Comparison of ENCODE assay signal across 10 cellular contexts in genomic region chr3:157543491-157544035, GRCh38. TPM values are rescaled to one million over a fixed set of nuclear protein-coding genes. Genes with fewer than 3 reads are reported as not detected.
A peak's percentile ranks its signal among the peaks of the same experiment; 100 is the strongest.
DNase-seq lines count a peak whose midpoint lies in the region; ATAC-seq and TF ChIP-seq lines count a peak whose summit lies in the region.
"Had no signal": no experiment of that assay in that cellular context is flagged by ENCODE, and none has a peak within 500 bp of the region (broad histone marks: within the 10 kb centered on the region; RNA-seq: fewer than 3 reads in every experiment).

No MANE protein-coding gene starts in this region.

- CTCF ChIA-PET in CD4-positive, alpha-beta memory T cell (lab: Charles Lee; ENCODE audit: partially characterized antibody), result interaction anchor here (0.6 kb wide), 1 partner anchor 35 kb away, joined by 3 read pairs; no protein-coding TSS in a partner anchor

- no peaks in the 10 kb centered on the region for H3K36me3 Mint-ChIP-seq in CD4-positive, alpha-beta memory T cell

- H3K27me3 Mint-ChIP-seq in CD4-positive, alpha-beta memory T cell, result peaks cover 14 to 17% of the 10 kb centered on the region in 2 donors

- no peak for TF ChIP-seq CTCF in fibroblast of lung (conservative IDR thresholded peaks at IDR 0.05 in 1 of 2, IDR thresholded peaks at IDR 0.05 in 1 of 2; ENCODE audit: low read depth in 1 of 2, low read length in 2 of 2)

- in situ Hi-C loops in SK-MEL-5 (cut with HindIII; ENCODE audit: low pct_unique_long_range_greater_than_20kb, low sequenced_read_pairs), result no loop called here

- H3K9me3 ChIP-seq in fibroblast of lung (ENCODE audit: control insufficient read depth, insufficient read depth, low read depth, low read length) (no peaks in the 10 kb centered on the region), muscle layer of duodenum (ENCODE audit: control insufficient read depth in 1 of 2, low read length in 2 of 2) (peaks cover 4 to 6% of the 10 kb centered on the region in 2 donors)
- no peaks in the 10 kb centered on the region for H3K9me3 ChIP-seq in CD4-positive, alpha-beta memory T cell (ENCODE audit: control insufficient read depth in 1 of 2, low read length in 2 of 2)

- ATAC-seq in GM19023 (IDR thresholded peaks at IDR 0.05; ENCODE audit: unreplicated experiment), result no peak

- H3K79me2 ChIP-seq in fibroblast of lung (ENCODE audit: control insufficient read depth, insufficient read depth, low read length), result no peaks in the 10 kb centered on the region

- DNase-seq in SK-MEL-5 (ENCODE audit: low read depth, low spot score), result peak; percentile 6
- DNase-seq in fibroblast of lung (ENCODE audit: low read depth in 2 of 2), result no peak
- DNase-seq in CD4-positive, alpha-beta memory T cell, result no peak
- no peak for DNase-seq in activated CD4-positive, alpha-beta T cell treated with anti-CD3 and anti-CD28 coated beads for 1 hour
- DNase-seq: activated naive CD4-positive, alpha-beta T cell treated with Interleukin-2 at 50 U/mL for 16 hours; NCI-H345 had no signal

- peak overlapping the region; percentile 75 for H3K4me2 ChIP-seq in fibroblast of lung (ENCODE audit: extremely low read depth, insufficient read depth, low read length)

- H3K27me3 ChIP-seq in fibroblast of lung (ENCODE audit: control insufficient read depth, insufficient read depth, low read length) (peaks cover 3% of the 10 kb centered on the region), muscle layer of duodenum (ENCODE audit: low read depth, low read length) (no peaks in the 10 kb centered on the region)
- no peaks in the 10 kb centered on the region for H3K27me3 ChIP-seq in CD4-positive, alpha-beta memory T cell (ENCODE audit: insufficient read depth, low read length)

- intact Hi-C loops in CD4-positive, alpha-beta memory T cell (cut with micrococcal nuclease), result no loop called here

- no peaks in the 10 kb centered on the region for H4K20me1 ChIP-seq in fibroblast of lung (ENCODE audit: control insufficient read depth, extremely low read depth, insufficient read depth, low read length)

- H3K36me3 ChIP-seq in fibroblast of lung (ENCODE audit: control insufficient read depth, insufficient read depth, low read length) (no peaks in the 10 kb centered on the region), muscle layer of duodenum (ENCODE audit: control insufficient read depth in 1 of 2, insufficient read depth in 2 of 2, low read length in 2 of 2) (no peaks in the 10 kb centered on the region), urinary bladder (ENCODE audit: insufficient read depth) (no peaks in the 10 kb centered on the region)
- no peaks in the 10 kb centered on the region for H3K36me3 ChIP-seq in CD4-positive, alpha-beta memory T cell (ENCODE audit: insufficient read depth, low read length)

- H3K9ac ChIP-seq in fibroblast of lung (ENCODE audit: insufficient read depth, low read length), result no peak overlapping the region

- H3K27ac ChIP-seq in fibroblast of lung (ENCODE audit: insufficient read depth, low read length) (no peak overlapping the region), muscle layer of duodenum (ENCODE audit: low read length) (no peak overlapping the region), urinary bladder (ENCODE audit: low read depth) (no peak overlapping the region)
- H3K27ac ChIP-seq in CD4-positive, alpha-beta memory T cell (ENCODE audit: low read depth, low read length), result no peak overlapping the region

- H3K4me3 Mint-ChIP-seq in CD4-positive, alpha-beta memory T cell, result no peak overlapping the region

- H3K9me3 Mint-ChIP-seq in CD4-positive, alpha-beta memory T cell, result peaks cover 0 to 12% (median 5%) of the 10 kb centered on the region in 8 donors

- POLR2A ChIA-PET in CD4-positive, alpha-beta memory T cell (lab: Charles Lee; ENCODE audit: partially characterized antibody), result no interaction called here

- no peak overlapping the region for H3K27ac Mint-ChIP-seq in CD4-positive, alpha-beta memory T cell

- WGBS in urinary bladder, result 69% methylated on average over 14 of the region's 14 CpGs

- H2AFZ ChIP-seq in fibroblast of lung (ENCODE audit: low read length), result no peak overlapping the region

- H3K4me1 Mint-ChIP-seq in CD4-positive, alpha-beta memory T cell, result no peaks in the 10 kb centered on the region

- H3K4me3 ChIP-seq in fibroblast of lung (replicated peaks in 1 of 4; ENCODE audit: control extremely low read depth in 1 of 4, insufficient read depth in 1 of 4, low read depth in 3 of 4, low read length in 4 of 4) (peak overlapping the region; percentile 16 to 64 (median 44)), muscle layer of duodenum (ENCODE audit: low read depth in 1 of 2, low read length in 2 of 2) (peak overlapping the region; percentile 45 to 55), urinary bladder (ENCODE audit: low read depth, low read length) (peak overlapping the region; percentile 10)
- no peak overlapping the region for H3K4me3 ChIP-seq in CD4-positive, alpha-beta memory T cell (ENCODE audit: low read length in 2 of 2)

- peaks cover 3% of the 10 kb centered on the region for H3K4me1 ChIP-seq in fibroblast of lung (ENCODE audit: control insufficient read depth, extremely low read depth, insufficient read depth, low read length)
- no peaks in the 10 kb centered on the region for H3K4me1 ChIP-seq in muscle layer of duodenum (ENCODE audit: control insufficient read depth in 1 of 2, insufficient read depth in 2 of 2, low read length in 2 of 2)
- no peaks in the 10 kb centered on the region for H3K4me1 ChIP-seq in urinary bladder (ENCODE audit: insufficient read depth)
- no peaks in the 10 kb centered on the region for H3K4me1 ChIP-seq in CD4-positive, alpha-beta memory T cell (ENCODE audit: insufficient read depth, low read length)

RNA-seq across cellular contexts. Expression of gene VEPH1, which starts 40.3 kb away (rescaled TPM):
- 42.3 and 51.9 TPM in 2 replicates for total RNA-seq in SK-MEL-5 (2014; rRNA removed; shearing (Covaris generic))
- 9.6 and 14.6 TPM in 2 replicates for polyA plus RNA-seq in SK-MEL-5 (2015; cell fraction: cytosol; rRNA removed)
- polyA plus RNA-seq in SK-MEL-5 (2015; cell fraction: nucleus; rRNA removed), result 7.9 and 30.2 TPM in 2 replicates
- total RNA-seq in fibroblast of lung (21.1 and 34.7 TPM in 2 replicates), urinary bladder (0.74 TPM)
- polyA plus RNA-seq in fibroblast of lung (13.1 and 16.6 TPM in 2 replicates), urinary bladder (0.37 TPM)
- 10.2 and 10.6 TPM in 2 replicates for polyA plus RNA-seq in fibroblast of lung (2012)
- 1.7 and 21.2 TPM in 2 replicates for polyA minus RNA-seq in fibroblast of lung (ENCODE audit: low replicate concordance)
- total RNA-seq in CD4-positive, alpha-beta memory T cell, result not detected
- polyA plus RNA-seq in CD4-positive, alpha-beta memory T cell, result not detected
- total RNA-seq: HT-29 had no signal

Comparison
In these comparisons a context has a peak if more than half of its experiments do, and no peak if none do; other contexts are left out.
1. H3K4me3 ChIP-seq: peak in fibroblast of lung (4 of 4), muscle layer of duodenum (2 of 2) and urinary bladder (single experiment); none in CD4-positive, alpha-beta memory T cell (0 of 2).
2. RNA of gene VEPH1, which starts 40.3 kb away (total RNA-seq): 42.3 to 51.9 TPM in SK-MEL-5 and 21.1 to 34.7 TPM in fibroblast of lung; 0.74 TPM in urinary bladder (single experiment) and not detected in CD4-positive, alpha-beta memory T cell; every median in the first group is over 10 times any median in the second.